25 cellular contexts compared by ENCODE assay signal in genomic region chr2:224408676-224409075, GRCh38.
"Had no signal": no experiment of that assay in that cellular context is flagged by ENCODE, and none has a peak within 500 bp of the region (broad histone marks: within the 10 kb centered on the region; RNA-seq: fewer than 3 reads in every experiment).

No MANE protein-coding gene starts in this region.

- H3K4me3 ChIP-seq: stomach, suprapubic skin, testis, thoracic aorta, thyroid gland, tibial artery, tibial nerve, transverse colon, upper lobe of left lung, upper lobe of right lung, uterus, vagina had no signal

- H3K4me1 ChIP-seq: stomach, testis, thyroid gland, tibial artery, transverse colon, upper lobe of left lung, upper lobe of right lung, uterus had no signal

- H3K27me3 ChIP-seq: stomach, suprapubic skin, testis, thyroid gland, tibial artery, tibial nerve, transverse colon, upper lobe of left lung, upper lobe of right lung, uterus, vagina had no signal

- H3K27ac ChIP-seq: stomach, suprapubic skin, testis, thoracic aorta, thyroid gland, tibial artery, tibial nerve, transverse colon, upper lobe of left lung, upper lobe of right lung, uterus, vagina had no signal

- H3K9me3 ChIP-seq: suprapubic skin, testis, thoracic aorta, thyroid gland, tibial artery, transverse colon, upper lobe of left lung, upper lobe of right lung, uterus, vagina had no signal

- DNase-seq: stimulated activated CD4-positive, alpha-beta T cell treated with anti-CD3 and anti-CD28 coated beads, Interleukin-2, amount 100 ng/mL, for 48 hours; stimulated activated CD4-positive, alpha-beta T cell treated with anti-CD3 and anti-CD28 coated beads, Interleukin-4, amount 100 ng/mL, for 1 hour; stimulated activated CD4-positive, alpha-beta T cell treated with anti-CD3 and anti-CD28 coated beads, Interleukin-4, amount 100 ng/mL, for 24 hours; stimulated activated CD4-positive, alpha-beta T cell treated with anti-CD3 and anti-CD28 coated beads, Interleukin-4, amount 100 ng/mL, for 4 hours; stimulated activated CD8-positive, alpha-beta memory T cell treated with anti-CD3 and anti-CD28 coated beads, Interleukin-4, amount 100 ng/mL, for 48 hours; stimulated activated naive B cell treated with anti-CD40 and anti-IgM and Interleukin-4, amounts not matched to agents 10 μg/mL and 1 μg/mL and 100 μg/mL, for 72 hours; stimulated activated naive CD4-positive, alpha-beta T cell; stimulated activated naive CD4-positive, alpha-beta T cell treated with Interleukin-2 at 50 U/mL for 16 hours; stimulated activated naive CD8-positive, alpha-beta T cell treated with anti-CD3 and anti-CD28 coated beads, Interleukin-15, amount 100 ng/mL, for 72 hours; stimulated activated naive CD8-positive, alpha-beta T cell treated with anti-CD3 and anti-CD28 coated beads, Interleukin-15, Interleukin-2, amounts not matched to agents 100 U/mL and 50 U/mL, for 24 hours; stomach; substantia nigra; testis; thyroid gland; tibial artery; transverse colon; trophoblast cell; upper lobe of left lung; upper lobe of right lung; uterus had no signal

- H3K36me3 ChIP-seq: stomach, suprapubic skin, thoracic aorta, thyroid gland, tibial artery, tibial nerve, transverse colon, upper lobe of left lung, upper lobe of right lung, uterus, vagina had no signal

- FAIRE-seq: urothelium cell line had no signal
